In the genomic region with DNA sequence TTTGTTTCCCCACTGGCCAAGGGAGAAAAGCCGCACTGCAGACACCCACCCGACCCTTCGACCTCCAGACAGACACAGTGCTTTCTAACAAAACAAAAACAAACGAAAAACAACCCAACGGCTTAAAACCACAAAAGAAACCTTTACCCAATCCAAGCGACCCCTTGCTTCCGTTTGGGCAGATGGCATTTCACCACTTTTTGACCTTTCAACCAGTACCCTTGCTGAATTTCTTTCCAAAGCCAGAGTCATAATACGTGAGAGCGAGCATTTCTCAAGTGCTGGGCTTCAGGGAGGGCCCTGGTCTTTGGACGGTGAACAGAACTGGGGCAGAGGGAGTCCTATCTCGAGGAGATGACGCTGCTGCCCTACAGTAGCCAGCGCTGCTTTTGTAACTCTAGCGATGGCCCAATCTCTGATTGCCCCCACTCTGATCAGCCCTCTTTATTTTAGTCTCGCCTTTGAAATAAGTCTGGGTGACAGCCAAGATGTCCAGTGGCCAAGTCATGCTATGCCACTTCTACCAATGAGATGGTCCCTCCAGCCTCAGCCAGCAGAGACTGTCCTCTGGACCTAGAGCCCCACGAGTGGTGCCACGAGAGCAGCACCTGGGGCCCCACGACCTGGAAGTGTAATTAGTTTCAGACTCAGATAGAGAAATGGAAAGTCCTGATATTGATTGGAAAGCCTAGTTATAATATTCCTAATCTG, we compare ENCODE assay signal across 11 cellular contexts. TPM values are rescaled to one million over a fixed set of nuclear protein-coding genes. Genes with fewer than 3 reads are reported as not detected.
DNase-seq lines count a peak whose midpoint lies in the region; ATAC-seq, FAIRE-seq and TF ChIP-seq lines count a peak whose summit lies in the region.
"Had no signal": no experiment of that assay in that cellular context is flagged by ENCODE, and none has a peak within 500 bp of the region (broad histone marks: within the 10 kb centered on the region; RNA-seq: fewer than 3 reads in every experiment).

No MANE protein-coding gene starts in this region.

- H3K27me3 Mint-ChIP-seq in activated naive CD4-positive, alpha-beta T cell treated with anti-CD3 and anti-CD28 coated beads, Interleukin-2, amount 50 U/mL, for 24 hours: no peaks in the 10 kb centered on the region
- peaks cover 0 to 2% (median 0%) of the 10 kb centered on the region in 5 donors for H3K27me3 Mint-ChIP-seq in naive thymus-derived CD4-positive, alpha-beta T cell

- H3K9me3 Mint-ChIP-seq in activated naive CD4-positive, alpha-beta T cell treated with anti-CD3 and anti-CD28 coated beads, Interleukin-2, amount 50 U/mL, for 24 hours: no peaks in the 10 kb centered on the region
- H3K9me3 Mint-ChIP-seq in naive thymus-derived CD4-positive, alpha-beta T cell: peaks cover 0 to under 1% (median 0%) of the 10 kb centered on the region in 11 donors

- H3K27ac ChIP-seq in K562 (ENCODE audit: extremely low read depth, low read depth, low read length): peak overlapping the region; percentile 61; the same call in 2 of the 3 replicates
- no peak overlapping the region for H3K27ac ChIP-seq in naive thymus-derived CD4-positive, alpha-beta T cell (ENCODE audit: low read depth, low read length)

- no peak for TF ChIP-seq RAD21 in K562 (CRISPR knock-in tag; conservative IDR thresholded peaks at IDR 0.05 in 1 of 2, IDR thresholded peaks at IDR 0.05 in 1 of 2)

- H3K4me2 ChIP-seq in K562 (ENCODE audit: insufficient read depth, low read length): peak overlapping the region; percentile 56

- peaks cover 43% of the 10 kb centered on the region for H3K4me1 Mint-ChIP-seq in activated naive CD4-positive, alpha-beta T cell treated with anti-CD3 and anti-CD28 coated beads, Interleukin-2, amount 50 U/mL, for 24 hours
- peaks cover 23 to 46% (median 41%) of the 10 kb centered on the region in 7 donors for H3K4me1 Mint-ChIP-seq in naive thymus-derived CD4-positive, alpha-beta T cell

- POLR2A ChIA-PET in K562 (lab: Yijun Ruan, JAX): interaction anchor here (1.6 kb wide), 1 partner anchor 22 kb away, joined by 6 read pairs; the partner anchor contains the start of gene ADIPOR2
- POLR2A ChIA-PET in naive thymus-derived CD4-positive, alpha-beta T cell (lab: Charles Lee): interaction anchor here (0.6 to 2.6 kb wide), 4 partner anchors 13 to 29 kb away, joined by 3 to 16 read pairs (median 5); partner anchors contain the start of gene ADIPOR2

- WGBS in K562 (ENCODE audit: insufficient coverage, low coverage, missing lambda C conversion rate): 16% methylated on average over 16 of the region's 18 CpGs

- peak; percentile 62 for ATAC-seq in K562
- ATAC-seq in naive thymus-derived CD4-positive, alpha-beta T cell: peak; percentile 83
- ATAC-seq in GM21737 (IDR thresholded peaks at IDR 0.05; ENCODE audit: unreplicated experiment): no peak
- ATAC-seq: HCT116 had no signal

- no peak for DNase-seq in activated naive CD4-positive, alpha-beta T cell treated with Interleukin-2 at 50 U/mL for 16 hours
- DNase-seq in K562 (ENCODE audit: extremely low read depth in 1 of 4, low spot score in 3 of 4): peak in 3 of 4 experiments; percentile 19 to 21 (median 20)
- no peak for DNase-seq in naive thymus-derived CD4-positive, alpha-beta T cell
- DNase-seq in ACHN: no peak
- no peak for DNase-seq in NCI-H1048 (lab: John Stamatoyannopoulos, UW)
- no peak for DNase-seq in posterior vena cava (ENCODE audit: low spot score)
- DNase-seq: activated CD4-positive, alpha-beta T cell treated with anti-CD3 and anti-CD28 coated beads for 48 hours; central memory CD4-positive, alpha-beta T cell had no signal

- H4K20me1 ChIP-seq in K562 (replicated peaks; ENCODE audit: control insufficient read depth, insufficient read depth, low read length): no peaks in the 10 kb centered on the region

- TF ChIP-seq POLR2A in K562 (conservative IDR thresholded peaks at IDR 0.05): no peak

- H3K27me3 ChIP-seq in K562 (ENCODE audit: control insufficient read depth in 2 of 2, insufficient read depth in 2 of 2, low read length in 2 of 2): no peaks in the 10 kb centered on the region
- no peaks in the 10 kb centered on the region for H3K27me3 ChIP-seq in naive thymus-derived CD4-positive, alpha-beta T cell (ENCODE audit: control insufficient read depth in 2 of 2, insufficient read depth in 2 of 2, low read length in 2 of 2)

- H3K4me3 Mint-ChIP-seq in activated naive CD4-positive, alpha-beta T cell treated with anti-CD3 and anti-CD28 coated beads, Interleukin-2, amount 50 U/mL, for 24 hours: peak overlapping the region; percentile 5
- peak overlapping the region in 3 of 10 donors; percentile 10 to 37 (median 11) for H3K4me3 Mint-ChIP-seq in naive thymus-derived CD4-positive, alpha-beta T cell

- no peak for TF ChIP-seq EP300 in K562 (IDR thresholded peaks at IDR 0.05; ENCODE audit: low read length)

- CTCF ChIA-PET in K562 (lab: Yijun Ruan, JAX; ENCODE audit: low intra/inter-chr PET ratio): no interaction called here
- CTCF ChIA-PET in naive thymus-derived CD4-positive, alpha-beta T cell (lab: Charles Lee): interaction anchor here (1.0 kb wide), 1 partner anchor 16 kb away, joined by 4 read pairs; no protein-coding TSS in a partner anchor

- H3K9me3 ChIP-seq in K562 (replicated peaks; ENCODE audit: control insufficient read depth, insufficient read depth, low read depth, low read length): no peaks in the 10 kb centered on the region
- no peaks in the 10 kb centered on the region for H3K9me3 ChIP-seq in naive thymus-derived CD4-positive, alpha-beta T cell (ENCODE audit: control insufficient read depth in 2 of 3, low read length in 3 of 3)

- H3K79me2 ChIP-seq in K562 (ENCODE audit: control insufficient read depth, insufficient read depth, low read length): no peaks in the 10 kb centered on the region

- in situ Hi-C loops in K562 (cut with MboI): no loop called here
- in situ Hi-C loops in ACHN (cut with HindIII; ENCODE audit: low pct_ligation_motif_present, low pct_unique_long_range_greater_than_20kb, low sequenced_read_pairs): loop anchor here (25.0 kb wide), 1 partner anchor 118 kb away; no protein-coding TSS in a partner anchor

- peaks cover 0 to 25% of the 10 kb centered on the region in 2 experiments; a peak in 4 of 5 replicates for H3K4me1 ChIP-seq in K562 (replicated peaks in 1 of 2; ENCODE audit: control insufficient read depth in 2 of 2, insufficient read depth in 2 of 2, low read length in 2 of 2)
- H3K4me1 ChIP-seq in naive thymus-derived CD4-positive, alpha-beta T cell (ENCODE audit: control insufficient read depth in 2 of 2, insufficient read depth in 2 of 2, low read length in 2 of 2): peaks cover 10 to 25% of the 10 kb centered on the region in 2 donors

- TF ChIP-seq CTCF in K562 (IDR thresholded peaks at IDR 0.05 in 2 of 3, conservative IDR thresholded peaks at IDR 0.05 in 1 of 3; ENCODE audit: insufficient read depth in 2 of 3, low read depth in 1 of 3, low read length in 3 of 3): no peak

- BruUV-seq in K562 (replicated peaks; lab: Mats Ljungman, UMichigan): no TSS peak

- H3K9me1 ChIP-seq in K562 (ENCODE audit: control insufficient read depth, insufficient read depth, low read length): no peaks in the 10 kb centered on the region

- H3K36me3 ChIP-seq in K562 (ENCODE audit: control insufficient read depth, insufficient read depth, low read length): no peaks in the 10 kb centered on the region
- H3K36me3 ChIP-seq in naive thymus-derived CD4-positive, alpha-beta T cell (ENCODE audit: control insufficient read depth in 2 of 3, insufficient read depth in 3 of 3, low read length in 3 of 3): no peaks in the 10 kb centered on the region

- H3K36me3 Mint-ChIP-seq in activated naive CD4-positive, alpha-beta T cell treated with anti-CD3 and anti-CD28 coated beads, Interleukin-2, amount 50 U/mL, for 24 hours: no peaks in the 10 kb centered on the region
- peaks cover 0 to 4% (median 0%) of the 10 kb centered on the region in 5 donors for H3K36me3 Mint-ChIP-seq in naive thymus-derived CD4-positive, alpha-beta T cell

- peak overlapping the region; percentile 50 to 69; a peak in 2 of 4 replicates for H3K9ac ChIP-seq in K562 (ENCODE audit: insufficient read depth in 1 of 2, low read depth in 2 of 2, low read length in 2 of 2)

- intact Hi-C loops in K562 (cut with micrococcal nuclease): no loop called here
- intact Hi-C loops in naive thymus-derived CD4-positive, alpha-beta T cell (cut with micrococcal nuclease): no loop called here
- intact Hi-C loops in posterior vena cava (cut with DNase I): no loop called here

- no peak overlapping the region for H3K4me3 ChIP-seq in K562
- H3K4me3 ChIP-seq in naive thymus-derived CD4-positive, alpha-beta T cell (ENCODE audit: low read length): no peak overlapping the region

- FAIRE-seq in K562 (lab: Jason Lieb, UNC): peak; percentile 42

- no peak overlapping the region for H3K27ac Mint-ChIP-seq in activated naive CD4-positive, alpha-beta T cell treated with anti-CD3 and anti-CD28 coated beads, Interleukin-2, amount 50 U/mL, for 24 hours
- H3K27ac Mint-ChIP-seq in naive thymus-derived CD4-positive, alpha-beta T cell: peak overlapping the region in 8 of 9 donors; percentile 5 to 88 (median 14)

- H2AFZ ChIP-seq in K562 (ENCODE audit: low read depth, low read length): peak overlapping the region; percentile 99

RNA-seq across cellular contexts. Expression of gene ADIPOR2, which starts 21.9 kb away (rescaled TPM):
- total RNA-seq in K562 (2011; cell fraction: chromatin; rRNA removed; ENCODE audit: low replicate concordance): 43.4 and 113 TPM in 2 replicates
- 28.3 and 33.6 TPM in 2 replicates for total RNA-seq in K562 (2011; cell fraction: nucleolus; rRNA removed)
- total RNA-seq in K562 (2011; cell fraction: nucleoplasm; rRNA removed): 69.6 and 116 TPM in 2 replicates
- total RNA-seq in K562 (2014; rRNA removed) (22.8 and 23.2 TPM in 2 replicates), K562 (2014; rRNA removed; fragmentation: Illumina TruSeq; extraction: Trizol) (58.8 and 62.4 TPM in 2 replicates), K562 (2015; rRNA removed; fragmentation: Illumina TruSeq; extraction: Trizol) (42.0 and 46.0 TPM in 2 replicates), K562 (2021) (50.9 and 59.1 TPM in 2 replicates), posterior vena cava (10 to 100 TPM; 31.9 to 40.1 TPM)
- polyA plus RNA-seq in K562 (2011; rRNA removed) (39.2 and 63.5 TPM in 2 replicates), K562 (2014; fragmentation: Illumina TruSeq; extraction: Trizol) (51.3 and 56.8 TPM in 2 replicates), K562 (2014; fragmentation: Nextera tagmentation; extraction: Ambion mirVana) (10 to 100 TPM; 10.9 to 15.6 TPM), K562 (2014; rRNA removed) (39.4 and 40.2 TPM in 2 replicates)
- 25.2 and 37.9 TPM in 2 replicates for polyA plus RNA-seq in K562 (2011; cell fraction: cytosol; rRNA removed)
- polyA plus RNA-seq in K562 (2011; cell fraction: nucleus; rRNA removed): 26.1 and 34.1 TPM in 2 replicates
- 38.7 and 40.1 TPM in 2 replicates for polyA plus RNA-seq in K562 (2012)
- polyA minus RNA-seq in K562 (2011; rRNA and poly(A)+ RNA removed): 51.2 and 62.6 TPM in 2 replicates
- 21.6 and 24.5 TPM in 2 replicates for polyA minus RNA-seq in K562 (2011; cell fraction: cytosol; rRNA and poly(A)+ RNA removed)
- polyA minus RNA-seq in K562 (2011; cell fraction: nucleus; rRNA and poly(A)+ RNA removed): 16.8 and 23.4 TPM in 2 replicates
- total RNA-seq in naive thymus-derived CD4-positive, alpha-beta T cell: 10 to 100 TPM; 19.8 to 51.4 (median 36.4) TPM
- polyA plus RNA-seq in naive thymus-derived CD4-positive, alpha-beta T cell: 1 to 10 TPM; 2.2 to 3.3 TPM

RNA-seq across cellular contexts. Expression of gene WNT5B, which starts 40.0 kb away (rescaled TPM):
- total RNA-seq in K562 (2011; cell fraction: chromatin; rRNA removed; ENCODE audit: low replicate concordance): 2.9 and 11.1 TPM in 2 replicates
- total RNA-seq in K562 (2011; cell fraction: nucleolus; rRNA removed): 12.0 TPM in 2 replicates
- total RNA-seq in K562 (2011; cell fraction: nucleoplasm; rRNA removed): 6.7 and 8.2 TPM in 2 replicates
- total RNA-seq in K562 (2014; rRNA removed) (15.0 and 16.8 TPM in 2 replicates), K562 (2014; rRNA removed; fragmentation: Illumina TruSeq; extraction: Trizol) (5.3 and 5.4 TPM in 2 replicates), K562 (2015; rRNA removed; fragmentation: Illumina TruSeq; extraction: Trizol) (7.8 and 8.9 TPM in 2 replicates), K562 (2021) (14.6 and 18.4 TPM in 2 replicates), posterior vena cava (10 to 100 TPM; 10.1 to 12.8 TPM)
- polyA plus RNA-seq in K562 (2011; rRNA removed) (3.0 and 5.1 TPM in 2 replicates), K562 (2014; fragmentation: Illumina TruSeq; extraction: Trizol) (5.4 and 6.8 TPM in 2 replicates), K562 (2014; fragmentation: Nextera tagmentation; extraction: Ambion mirVana) (under 1 TPM; 0.42 to 0.80 TPM), K562 (2014; rRNA removed) (5.4 and 6.2 TPM in 2 replicates)
- polyA plus RNA-seq in K562 (2011; cell fraction: cytosol; rRNA removed): 5.7 and 6.2 TPM in 2 replicates
- polyA plus RNA-seq in K562 (2011; cell fraction: nucleus; rRNA removed): 5.1 and 6.0 TPM in 2 replicates
- polyA plus RNA-seq in K562 (2012): 3.9 and 8.4 TPM in 2 replicates
- polyA minus RNA-seq in K562 (2011; rRNA and poly(A)+ RNA removed): 4.1 and 5.8 TPM in 2 replicates
- polyA minus RNA-seq in K562 (2011; cell fraction: cytosol; rRNA and poly(A)+ RNA removed): 5.7 and 6.3 TPM in 2 replicates
- polyA minus RNA-seq in K562 (2011; cell fraction: nucleus; rRNA and poly(A)+ RNA removed): 1.5 and 3.0 TPM in 2 replicates
- under 1 TPM in 3 of 5 experiments, not detected in 2; 0.29 to 0.92 (median 0.37) TPM for total RNA-seq in naive thymus-derived CD4-positive, alpha-beta T cell
- not detected for polyA plus RNA-seq in naive thymus-derived CD4-positive, alpha-beta T cell

Comparison
In these comparisons a context has a peak if more than half of its experiments do, and no peak if none do; other contexts are left out.
1. DNase-seq: peak in K562 (3 of 4); none in activated naive CD4-positive, alpha-beta T cell treated with Interleukin-2 at 50 U/mL for 16 hours (single experiment), naive thymus-derived CD4-positive, alpha-beta T cell (0 of 9), ACHN (single experiment), NCI-H1048 (single experiment) and posterior vena cava (single experiment).